In the genomic region with DNA sequence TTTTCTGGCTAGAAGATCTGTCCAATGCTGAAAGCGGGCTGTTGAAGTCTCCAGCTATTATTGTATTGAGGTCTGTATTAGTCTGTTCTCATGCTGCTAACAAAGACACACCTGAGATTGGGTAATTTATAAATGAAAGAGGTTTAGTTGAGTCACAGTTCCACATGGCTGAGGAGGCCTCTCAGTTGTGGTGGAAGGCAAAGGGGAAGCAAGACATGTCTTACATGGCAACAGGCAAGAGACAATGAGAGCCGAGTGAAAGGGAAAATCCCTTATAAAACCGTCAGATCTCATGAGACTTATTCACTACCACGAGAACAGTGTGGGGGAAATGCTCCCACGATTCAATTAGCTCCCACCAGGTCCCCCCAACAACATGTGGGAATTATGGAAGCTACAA, we compare ENCODE assay signal across 14 cellular contexts.
"Had no signal": no experiment of that assay in that cellular context is flagged by ENCODE, and none has a peak within 500 bp of the region (broad histone marks: within the 10 kb centered on the region; RNA-seq: fewer than 3 reads in every experiment).

No MANE protein-coding gene starts in this region.

- H3K4me1 Mint-ChIP-seq: endodermal cell had no signal

- H3K27me3 Mint-ChIP-seq: activated naive CD8-positive, alpha-beta T cell; brain; naive B cell had no signal

- ATAC-seq: activated CD8-positive, alpha-beta T cell treated with anti-CD3 and anti-CD28 coated beads, Interleukin-2, amount 10 ng/mL, durations not matched to agents 7 days and 5 days; esophagus mucosa; pancreas had no signal

- H3K4me3 Mint-ChIP-seq: activated CD8-positive, alpha-beta T cell treated with anti-CD3 and anti-CD28 coated beads, Interleukin-2, amount 10 ng/mL, durations not matched to agents 7 days and 5 days; activated naive CD8-positive, alpha-beta T cell; brain; endodermal cell; naive B cell had no signal

- H3K9me3 Mint-ChIP-seq: endodermal cell had no signal

- H3K27ac Mint-ChIP-seq: activated CD8-positive, alpha-beta T cell treated with anti-CD3 and anti-CD28 coated beads, Interleukin-2, amount 10 ng/mL, durations not matched to agents 7 days and 5 days; activated naive CD8-positive, alpha-beta T cell; brain; endodermal cell had no signal

- DNase-seq: activated CD8-positive, alpha-beta memory T cell treated with anti-CD3 and anti-CD28 coated beads, Interleukin-2, amount 50 U/mL, for 48 hours; activated CD8-positive, alpha-beta T cell treated with anti-CD3 and anti-CD28 coated beads, Interleukin-2, amount 10 ng/mL, durations not matched to agents 7 days and 5 days; amygdala; dermis blood vessel endothelial cell; endodermal cell; glutamatergic neuron; naive B cell; pancreas; stimulated activated CD4-positive, alpha-beta T cell treated with anti-CD3 and anti-CD28 coated beads, Interleukin-12 subunit alpha, Interleukin-12 subunit beta, amount 100 ng/mL, for 4 hours; stimulated activated CD4-positive, alpha-beta T cell treated with anti-CD3 and anti-CD28 coated beads, Interleukin-4, amount 100 ng/mL, for 1 hour; stimulated activated CD8-positive, alpha-beta memory T cell treated with anti-CD3 and anti-CD28 coated beads, Interleukin-4, amount 100 ng/mL, for 48 hours had no signal
